In the genomic region with DNA sequence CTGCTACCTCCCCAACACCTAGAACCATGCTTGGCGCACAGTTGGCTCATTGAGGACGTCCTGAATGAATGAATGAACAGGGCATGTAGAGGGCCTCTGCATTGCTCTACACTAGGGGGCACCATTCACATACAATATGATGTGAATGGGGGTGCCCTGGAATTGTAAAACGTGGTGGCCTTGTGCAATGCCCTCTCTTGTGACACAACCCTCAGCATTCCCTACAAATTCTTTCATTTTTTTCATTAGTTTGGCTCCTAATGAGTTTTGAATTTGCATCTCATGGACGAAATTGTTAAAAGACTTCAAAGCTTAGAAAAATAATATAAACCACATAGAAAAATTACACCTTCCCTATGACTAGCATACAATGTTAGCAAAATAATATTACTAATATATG, we compare ENCODE assay signal across 8 cellular contexts. TPM values are rescaled to one million over a fixed set of nuclear protein-coding genes. Genes with fewer than 3 reads are reported as not detected.
A peak's percentile ranks its signal among the peaks of the same experiment; 100 is the strongest.
DNase-seq lines count a peak whose midpoint lies in the region; ATAC-seq and TF ChIP-seq lines count a peak whose summit lies in the region.

No MANE protein-coding gene starts in this region.

- H3K27me3 Mint-ChIP-seq in endothelial cell (ENCODE audit: unreplicated experiment) = no peaks in the 10 kb centered on the region
- H3K27me3 Mint-ChIP-seq in activated T-helper 2 cell treated with anti-CD3 and anti-CD28 coated beads, Interferon-gamma antibody, Interleukin-2, Interleukin-4, amounts not matched to agents 10 μg/mL and 5 μg/mL and 100 μg/mL, durations not matched to agents 14 hours and 24 hours and 36 hours (ENCODE audit: low read depth) = no peaks in the 10 kb centered on the region

- H3K4me3 Mint-ChIP-seq in endothelial cell (ENCODE audit: unreplicated experiment) = no peak overlapping the region
- H3K4me3 Mint-ChIP-seq in activated T-helper 2 cell treated with anti-CD3 and anti-CD28 coated beads, Interferon-gamma antibody, Interleukin-2, Interleukin-4, amounts not matched to agents 10 μg/mL and 5 μg/mL and 100 μg/mL, durations not matched to agents 14 hours and 24 hours and 36 hours (ENCODE audit: low read depth) = no peak overlapping the region

- no peak overlapping the region for H3K27ac ChIP-seq in cardiac muscle cell

- DNase-seq in cardiac muscle cell (ENCODE audit: low read depth in 1 of 2, low spot score in 1 of 2) = peak; percentile 53 to 89
- no peak for DNase-seq in Right ventricle myocardium superior
- peak; percentile 29 for DNase-seq in NCI-H748 treated with DMSO at 0.1 percent for 48 hours (lab: John Stamatoyannopoulos, UW)
- DNase-seq in endothelial cell (ENCODE audit: low spot score) = peak; percentile 64
- DNase-seq in renal cortical epithelial cell (ENCODE audit: low read depth) = peak; percentile 62
- DNase-seq in activated T-helper 2 cell treated with anti-CD3 and anti-CD28 coated beads, Interferon-gamma antibody, Interleukin-2, Interleukin-4, amounts not matched to agents 10 μg/mL and 5 μg/mL and 100 μg/mL, durations not matched to agents 14 hours and 24 hours and 36 hours (ENCODE audit: low spot score) = no peak
- no peak for DNase-seq in NCI-H187 treated with DMSO at 0.1 percent for 48 hours (lab: John Stamatoyannopoulos, UW)

- H3K4me3 ChIP-seq in cardiac muscle cell = no peak overlapping the region

- no peaks in the 10 kb centered on the region for H3K36me3 ChIP-seq in cardiac muscle cell

- intact Hi-C loops in Right ventricle myocardium superior (cut with DNase I) = no loop called here
- intact Hi-C loops in activated T-helper 2 cell treated with anti-CD3 and anti-CD28 coated beads, Interferon-gamma antibody, Interleukin-2, Interleukin-4, amounts not matched to agents 10 μg/mL and 5 μg/mL and 100 μg/mL, durations not matched to agents 14 hours and 24 hours and 36 hours (cut with micrococcal nuclease) = loop anchor here (5.0 kb wide), 1 partner anchor 639 kb away; no protein-coding TSS in a partner anchor

- H3K27ac Mint-ChIP-seq in endothelial cell (ENCODE audit: unreplicated experiment) = no peak overlapping the region
- no peak overlapping the region for H3K27ac Mint-ChIP-seq in activated T-helper 2 cell treated with anti-CD3 and anti-CD28 coated beads, Interferon-gamma antibody, Interleukin-2, Interleukin-4, amounts not matched to agents 10 μg/mL and 5 μg/mL and 100 μg/mL, durations not matched to agents 14 hours and 24 hours and 36 hours

- peak; percentile 84 for TF ChIP-seq CTCF in cardiac muscle cell (IDR thresholded peaks at IDR 0.05; ENCODE audit: low read depth, low read length)
- TF ChIP-seq CTCF in endothelial cell (IDR thresholded peaks at IDR 0.05; ENCODE audit: unreplicated experiment) = peak; percentile 67

- ATAC-seq in Right ventricle myocardium superior (ENCODE audit: poor library complexity) (no peak), HG02759 (IDR thresholded peaks at IDR 0.05; ENCODE audit: unreplicated experiment) (peak; percentile 80)

- H3K9me3 Mint-ChIP-seq in endothelial cell (ENCODE audit: unreplicated experiment) = no peaks in the 10 kb centered on the region
- no peaks in the 10 kb centered on the region for H3K9me3 Mint-ChIP-seq in activated T-helper 2 cell treated with anti-CD3 and anti-CD28 coated beads, Interferon-gamma antibody, Interleukin-2, Interleukin-4, amounts not matched to agents 10 μg/mL and 5 μg/mL and 100 μg/mL, durations not matched to agents 14 hours and 24 hours and 36 hours

- H3K9me3 ChIP-seq in cardiac muscle cell (ENCODE audit: low read depth) = no peaks in the 10 kb centered on the region

- no peaks in the 10 kb centered on the region for H3K27me3 ChIP-seq in cardiac muscle cell

- H3K36me3 Mint-ChIP-seq in endothelial cell (ENCODE audit: low read depth, unreplicated experiment) = no peaks in the 10 kb centered on the region
- no peaks in the 10 kb centered on the region for H3K36me3 Mint-ChIP-seq in activated T-helper 2 cell treated with anti-CD3 and anti-CD28 coated beads, Interferon-gamma antibody, Interleukin-2, Interleukin-4, amounts not matched to agents 10 μg/mL and 5 μg/mL and 100 μg/mL, durations not matched to agents 14 hours and 24 hours and 36 hours (ENCODE audit: low read depth)

- H3K4me1 ChIP-seq in cardiac muscle cell (ENCODE audit: low read depth) = peaks cover 10% of the 10 kb centered on the region

- peaks cover 4% of the 10 kb centered on the region for H3K4me1 Mint-ChIP-seq in endothelial cell (ENCODE audit: unreplicated experiment)
- H3K4me1 Mint-ChIP-seq in activated T-helper 2 cell treated with anti-CD3 and anti-CD28 coated beads, Interferon-gamma antibody, Interleukin-2, Interleukin-4, amounts not matched to agents 10 μg/mL and 5 μg/mL and 100 μg/mL, durations not matched to agents 14 hours and 24 hours and 36 hours (ENCODE audit: low read depth) = no peaks in the 10 kb centered on the region

RNA-seq across cellular contexts. Expression of a gene that starts 2.3 kb away (rescaled TPM):
- total RNA-seq in cardiac muscle cell = 0.11 and 0.66 TPM in 2 replicates
- polyA plus RNA-seq in cardiac muscle cell = 0.11 and 0.46 TPM in 2 replicates
- total RNA-seq in Right ventricle myocardium superior = 2.8 TPM
- 0.10 TPM for total RNA-seq in endothelial cell (ENCODE audit: unreplicated experiment)
- total RNA-seq in renal cortical epithelial cell = under 0.01 and 1.3 TPM in 2 replicates
- total RNA-seq in activated T-helper 2 cell treated with anti-CD3 and anti-CD28 coated beads, Interferon-gamma antibody, Interleukin-2, Interleukin-4, amounts not matched to agents 10 μg/mL and 5 μg/mL and 100 μg/mL, durations not matched to agents 14 hours and 24 hours and 36 hours = not detected in 2 replicates

Comparison
In these comparisons a context has a peak if more than half of its experiments do, and no peak if none do; other contexts are left out.
1. DNase-seq: peak in cardiac muscle cell (2 of 2), NCI-H748 treated with DMSO at 0.1 percent for 48 hours (single experiment), endothelial cell (single experiment) and renal cortical epithelial cell (single experiment); none in Right ventricle myocardium superior (single experiment), activated T-helper 2 cell treated with anti-CD3 and anti-CD28 coated beads, Interferon-gamma antibody, Interleukin-2, Interleukin-4, amounts not matched to agents 10 μg/mL and 5 μg/mL and 100 μg/mL, durations not matched to agents 14 hours and 24 hours and 36 hours (single experiment) and NCI-H187 treated with DMSO at 0.1 percent for 48 hours (single experiment).